Comparison of ENCODE assay signal across 20 cellular contexts in the genomic region with DNA sequence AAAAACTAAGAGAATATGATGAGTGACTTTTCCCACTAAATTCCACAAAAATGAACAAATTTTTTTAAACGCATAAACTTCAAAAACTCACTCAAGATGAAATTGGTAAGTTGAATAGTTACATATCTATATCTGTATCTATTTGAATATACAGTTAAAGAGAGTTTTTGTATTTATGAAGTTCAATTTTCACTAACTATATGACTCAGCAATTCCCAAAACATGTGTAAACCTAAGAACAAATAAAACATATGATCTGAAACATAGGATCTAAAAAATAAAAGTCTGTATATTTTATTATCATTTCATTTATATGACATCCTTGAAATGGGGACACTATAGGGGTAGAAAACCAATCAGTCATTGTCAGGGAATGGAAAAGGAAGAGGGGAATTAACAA.
DNase-seq lines count a peak whose midpoint lies in the region; ATAC-seq, FAIRE-seq and TF ChIP-seq lines count a peak whose summit lies in the region.
"Had no signal": no experiment of that assay in that cellular context is flagged by ENCODE, and none has a peak within 500 bp of the region (broad histone marks: within the 10 kb centered on the region; RNA-seq: fewer than 3 reads in every experiment).

No MANE protein-coding gene starts in this region.

- no peaks in the 10 kb centered on the region for H3K9me1 ChIP-seq in IMR-90 (ENCODE audit: insufficient read depth, low read length)
- H3K9me1 ChIP-seq in K562 (ENCODE audit: control insufficient read depth, insufficient read depth, low read length), result no peaks in the 10 kb centered on the region

- intact Hi-C loops in IMR-90 (cut with micrococcal nuclease) (no loop called here), K562 (cut with micrococcal nuclease) (no loop called here), PC-9 (cut with micrococcal nuclease; ENCODE audit: unreplicated experiment) (no loop called here), esophagus muscularis mucosa (cut with DNase I) (no loop called here)

- TF ChIP-seq POLR2A in A549 (IDR thresholded peaks at IDR 0.05; ENCODE audit: low read length) (no peak), IMR-90 (IDR thresholded peaks at IDR 0.05; ENCODE audit: low read depth, low read length) (no peak), K562 (conservative IDR thresholded peaks at IDR 0.05) (no peak), esophagus muscularis mucosa (IDR thresholded peaks at IDR 0.05; ENCODE audit: low read depth) (no peak)

- H3K56ac ChIP-seq in IMR-90 (ENCODE audit: extremely low read depth, insufficient read depth, low read length), result no peak overlapping the region

- H3K9ac ChIP-seq in IMR-90 (ENCODE audit: low read depth, low read length) (no peak overlapping the region), K562 (ENCODE audit: insufficient read depth in 1 of 2, low read depth in 2 of 2, low read length in 2 of 2) (no peak overlapping the region)
- H3K9ac ChIP-seq: BLaER1 treated with 17β-estradiol and CSF1 and Interleukin-3, amounts not matched to agents 10 nM and 100 nM had no signal

- H3K4me2 ChIP-seq in A549 (no peak overlapping the region), IMR-90 (ENCODE audit: low read depth, low read length) (no peak overlapping the region), K562 (ENCODE audit: insufficient read depth, low read length) (no peak overlapping the region), PC-9 (no peak overlapping the region), GM23338 (no peak overlapping the region)
- H3K4me2 ChIP-seq: BLaER1 treated with 17β-estradiol and CSF1 and Interleukin-3, amounts not matched to agents 10 nM and 100 nM had no signal

- no peaks in the 10 kb centered on the region for H3K79me1 ChIP-seq in IMR-90 (ENCODE audit: low read depth in 1 of 2, low read length in 2 of 2)

- H3K4me1 ChIP-seq in A549 (no peaks in the 10 kb centered on the region), IMR-90 (ENCODE audit: control insufficient read depth, insufficient read depth, low read length) (no peaks in the 10 kb centered on the region), K562 (replicated peaks in 1 of 2; ENCODE audit: control insufficient read depth in 2 of 2, insufficient read depth in 2 of 2, low read length in 2 of 2) (no peaks in the 10 kb centered on the region), PC-9 (replicated peaks; ENCODE audit: insufficient read depth) (no peaks in the 10 kb centered on the region), esophagus muscularis mucosa (no peaks in the 10 kb centered on the region), GM23338 (ENCODE audit: insufficient read depth) (no peaks in the 10 kb centered on the region)
- H3K4me1 ChIP-seq: BLaER1 treated with 17β-estradiol and CSF1 and Interleukin-3, amounts not matched to agents 10 nM and 100 nM; Caco-2 had no signal

- TF ChIP-seq CTCF in A549 (IDR thresholded peaks at IDR 0.05) (no peak), IMR-90 (conservative IDR thresholded peaks at IDR 0.05; ENCODE audit: low read depth, low read length) (no peak), K562 (IDR thresholded peaks at IDR 0.05 in 2 of 3, conservative IDR thresholded peaks at IDR 0.05 in 1 of 3; ENCODE audit: insufficient read depth in 2 of 3, low read depth in 1 of 3, low read length in 3 of 3) (no peak), PC-9 (conservative IDR thresholded peaks at IDR 0.05) (no peak), esophagus muscularis mucosa (IDR thresholded peaks at IDR 0.05) (no peak), GM23338 (conservative IDR thresholded peaks at IDR 0.05; ENCODE audit: low read depth in 2 of 2) (no peak)

- no peak overlapping the region for H3K18ac ChIP-seq in IMR-90 (ENCODE audit: low read depth, low read length)

- H3K36me3 ChIP-seq in IMR-90 (ENCODE audit: control insufficient read depth, insufficient read depth, low read length), result no peaks in the 10 kb centered on the region
- H3K36me3 ChIP-seq in K562 (ENCODE audit: control insufficient read depth, insufficient read depth, low read length), result no peaks in the 10 kb centered on the region
- no peaks in the 10 kb centered on the region for H3K36me3 ChIP-seq in PC-9 (ENCODE audit: low read depth)
- no peaks in the 10 kb centered on the region for H3K36me3 ChIP-seq in esophagus muscularis mucosa
- peaks cover 3% of the 10 kb centered on the region; the same call in 1 of the 2 replicates for H3K36me3 ChIP-seq in GM23338 (ENCODE audit: insufficient read depth)
- H3K36me3 ChIP-seq: BLaER1 treated with 17β-estradiol and CSF1 and Interleukin-3, amounts not matched to agents 10 nM and 100 nM had no signal

- no peak overlapping the region for H3K23ac ChIP-seq in IMR-90 (ENCODE audit: low read depth, low read length)

- H3K4me3 Mint-ChIP-seq in GM23338, result no peak overlapping the region
- H3K4me3 Mint-ChIP-seq: B cell; CD4-positive, alpha-beta T cell; CD8-positive, alpha-beta T cell had no signal

- H3K27me3 Mint-ChIP-seq in GM23338 (ENCODE audit: insufficient read depth, low read depth, poor library complexity), result no peaks in the 10 kb centered on the region
- H3K27me3 Mint-ChIP-seq: B cell; CD4-positive, alpha-beta T cell had no signal

- H3K9me3 ChIP-seq in A549 (no peaks in the 10 kb centered on the region), IMR-90 (ENCODE audit: control insufficient read depth, insufficient read depth, low read length) (no peaks in the 10 kb centered on the region), K562 (replicated peaks; ENCODE audit: control insufficient read depth, insufficient read depth, low read depth, low read length) (no peaks in the 10 kb centered on the region), PC-9 (ENCODE audit: insufficient read depth, low read depth) (no peaks in the 10 kb centered on the region; the same call in 1 of the 2 replicates), esophagus muscularis mucosa (no peaks in the 10 kb centered on the region)
- H3K9me3 ChIP-seq: Caco-2 had no signal

- no peaks in the 10 kb centered on the region; the same call in 2 of the 3 replicates for H3K9me3 Mint-ChIP-seq in GM23338
- H3K9me3 Mint-ChIP-seq: CD8-positive, alpha-beta T cell had no signal

- no peak for TF ChIP-seq EP300 in A549 (IDR thresholded peaks at IDR 0.05)
- TF ChIP-seq EP300 in K562 (IDR thresholded peaks at IDR 0.05; ENCODE audit: low read length), result no peak
- TF ChIP-seq EP300 in esophagus muscularis mucosa (IDR thresholded peaks at IDR 0.05), result no peak

- dilution Hi-C loops in IMR-90 (cut with HindIII; ENCODE audit: low sequenced_read_pairs, unreplicated experiment), result no loop called here

- no peak overlapping the region for H2AK9ac ChIP-seq in IMR-90 (replicated peaks; ENCODE audit: low read depth, low read length, poor library complexity)

- no peak overlapping the region for H2BK5ac ChIP-seq in IMR-90 (ENCODE audit: low read depth, low read length, poor library complexity, severe bottlenecking)

- H3K4me3 ChIP-seq in A549 (no peak overlapping the region), IMR-90 (ENCODE audit: insufficient read depth, low read depth, low read length) (no peak overlapping the region), K562 (no peak overlapping the region), PC-9 (no peak overlapping the region), esophagus muscularis mucosa (no peak overlapping the region), GM23338 (no peak overlapping the region)
- H3K4me3 ChIP-seq: BLaER1 treated with 17β-estradiol and CSF1 and Interleukin-3, amounts not matched to agents 10 nM and 100 nM had no signal

- H4K8ac ChIP-seq in IMR-90 (ENCODE audit: low read depth in 2 of 2, low read length in 2 of 2), result no peak overlapping the region

- H3K79me2 ChIP-seq in K562 (ENCODE audit: control insufficient read depth, insufficient read depth, low read length) (no peaks in the 10 kb centered on the region), PC-9 (ENCODE audit: low read depth) (no peaks in the 10 kb centered on the region), GM23338 (replicated peaks; ENCODE audit: insufficient read depth) (no peaks in the 10 kb centered on the region)

- H4K20me1 ChIP-seq in IMR-90 (ENCODE audit: insufficient read depth, low read length) (no peaks in the 10 kb centered on the region), K562 (replicated peaks; ENCODE audit: control insufficient read depth, insufficient read depth, low read length) (no peaks in the 10 kb centered on the region), PC-9 (ENCODE audit: insufficient read depth) (no peaks in the 10 kb centered on the region), GM23338 (replicated peaks; ENCODE audit: insufficient read depth) (no peaks in the 10 kb centered on the region)
- H4K20me1 ChIP-seq: BLaER1 treated with 17β-estradiol and CSF1 and Interleukin-3, amounts not matched to agents 10 nM and 100 nM had no signal

- H4K5ac ChIP-seq in IMR-90 (ENCODE audit: low read depth, low read length), result no peak overlapping the region

- H3K14ac ChIP-seq in IMR-90 (replicated peaks; ENCODE audit: low read depth, low read length), result no peak overlapping the region

- no peak overlapping the region for H2BK20ac ChIP-seq in IMR-90 (ENCODE audit: low read depth, low read length)

- no peak overlapping the region for H3K4ac ChIP-seq in IMR-90 (ENCODE audit: low read depth, low read length)

- H2BK120ac ChIP-seq in IMR-90 (ENCODE audit: low read depth, low read length), result no peak overlapping the region

- no peak overlapping the region for H2BK15ac ChIP-seq in IMR-90 (ENCODE audit: low read depth, low read length)

- WGBS in A549 (ENCODE audit: missing lambda C conversion rate), result 82% methylated on average over 1 of the region's 1 CpG
- WGBS in IMR-90 (ENCODE audit: extremely low coverage in 2 of 2, insufficient read length in 1 of 2), 2 experiments, result no CpG with 5 or more reads among the region's 1 CpG
- WGBS in K562 (ENCODE audit: insufficient coverage, low coverage, missing lambda C conversion rate), result 5% methylated on average over 1 of the region's 1 CpG
- 90% methylated on average over 1 of the region's 1 CpG for WGBS in esophagus muscularis mucosa

- CTCF ChIA-PET in A549 (lab: Yijun Ruan, JAX) (no interaction called here), IMR-90 (lab: Yijun Ruan, JAX) (no interaction called here), K562 (lab: Yijun Ruan, JAX; ENCODE audit: low intra/inter-chr PET ratio) (no interaction called here), PC-9 (lab: Charles Lee) (no interaction called here)

- H2AK5ac ChIP-seq in IMR-90 (ENCODE audit: low read depth, low read length), result no peak overlapping the region

- no peak overlapping the region for H4K91ac ChIP-seq in IMR-90 (ENCODE audit: insufficient read depth, low read depth, low read length)

- ATAC-seq in A549, result no peak
- no peak for ATAC-seq in IMR-90 (ENCODE audit: low read depth)
- no peak for ATAC-seq in K562
- no peak for ATAC-seq in GM23338
- ATAC-seq: CD8-positive, alpha-beta T cell had no signal

- H3K27ac Mint-ChIP-seq in GM23338, result no peak overlapping the region
- H3K27ac Mint-ChIP-seq: B cell; CD4-positive, alpha-beta T cell; CD8-positive, alpha-beta T cell had no signal

- in situ Hi-C loops in IMR-90 (cut with MboI; ENCODE audit: low sequenced_read_pairs) (no loop called here), K562 (cut with MboI) (no loop called here)

- peak; percentile 16 for FAIRE-seq in A204.1 (lab: Jason Lieb, UNC)
- FAIRE-seq in A549 (lab: Jason Lieb, UNC), result no peak
- FAIRE-seq in K562 (lab: Jason Lieb, UNC), result no peak
- FAIRE-seq: GM12891, GM19239 had no signal

- BruUV-seq in IMR-90 (replicated peaks; lab: Mats Ljungman, UMichigan) (no TSS peak), K562 (replicated peaks; lab: Mats Ljungman, UMichigan) (no TSS peak), PC-9 (replicated peaks; lab: Mats Ljungman, UMichigan) (no TSS peak)

- H3K27ac ChIP-seq in A549 (no peak overlapping the region), IMR-90 (ENCODE audit: insufficient read depth, low read length) (no peak overlapping the region), K562 (ENCODE audit: extremely low read depth, low read depth, low read length) (no peak overlapping the region), PC-9 (no peak overlapping the region), esophagus muscularis mucosa (replicated peaks in 1 of 4) (no peak overlapping the region), GM23338 (ENCODE audit: low read depth) (no peak overlapping the region)
- H3K27ac ChIP-seq: BLaER1 treated with 17β-estradiol and CSF1 and Interleukin-3, amounts not matched to agents 10 nM and 100 nM; C4-2B had no signal

- TF ChIP-seq RAD21 in A549 (conservative IDR thresholded peaks at IDR 0.05 in 1 of 2, IDR thresholded peaks at IDR 0.05 in 1 of 2) (no peak), IMR-90 (IDR thresholded peaks at IDR 0.05; ENCODE audit: low read length) (no peak), K562 (CRISPR knock-in tag; conservative IDR thresholded peaks at IDR 0.05 in 1 of 2, IDR thresholded peaks at IDR 0.05 in 1 of 2) (no peak)

- H3K9me2 ChIP-seq in PC-9 (ENCODE audit: insufficient read depth) (peaks cover 12% of the 10 kb centered on the region; the same call in 1 of the 2 replicates), GM23338 (ENCODE audit: insufficient read depth) (no peaks in the 10 kb centered on the region)

- H2AFZ ChIP-seq in IMR-90 (replicated peaks; ENCODE audit: low read length, poor library complexity), result no peak overlapping the region
- no peak overlapping the region for H2AFZ ChIP-seq in K562 (ENCODE audit: low read depth, low read length)
- no peak overlapping the region for H2AFZ ChIP-seq in PC-9
- no peak overlapping the region for H2AFZ ChIP-seq in GM23338

- H3F3A ChIP-seq in PC-9 (ENCODE audit: insufficient read depth, low read depth) (no peaks in the 10 kb centered on the region), GM23338 (replicated peaks; ENCODE audit: low read depth) (no peaks in the 10 kb centered on the region)

- H3K36me3 Mint-ChIP-seq in GM23338 (ENCODE audit: low read depth), result no peaks in the 10 kb centered on the region; the same call in 2 of the 3 replicates
- H3K36me3 Mint-ChIP-seq: CD8-positive, alpha-beta T cell had no signal

- peaks cover 11% of the 10 kb centered on the region for H3K4me1 Mint-ChIP-seq in GM23338
- H3K4me1 Mint-ChIP-seq: B cell had no signal

- DNase-seq in A549 (ENCODE audit: low read depth in 1 of 2, low spot score in 1 of 2) (no peak), IMR-90 (no peak), K562 (ENCODE audit: extremely low read depth in 1 of 4, low spot score in 3 of 4) (no peak), PC-9 (no peak), esophagus muscularis mucosa (ENCODE audit: extremely low spot score) (no peak), NCI-H1105 treated with DMSO at 0.1 percent for 48 hours (lab: John Stamatoyannopoulos, UW) (no peak), GM23338 (ENCODE audit: low spot score) (no peak)
- DNase-seq: 8988T; Caco-2; Calu3; CD4-positive, alpha-beta T cell; CD8-positive, alpha-beta T cell; DMS79 treated with DMSO at 0.1 percent for 48 hours; GF-D8 had no signal

- H3K27me3 ChIP-seq in IMR-90 (ENCODE audit: control insufficient read depth, insufficient read depth, low read length) (peaks cover 1% of the 10 kb centered on the region; the same call in 1 of the 2 replicates), K562 (ENCODE audit: control insufficient read depth in 2 of 2, insufficient read depth in 2 of 2, low read length in 2 of 2) (no peaks in the 10 kb centered on the region), PC-9 (ENCODE audit: insufficient read depth, low read depth) (no peaks in the 10 kb centered on the region), esophagus muscularis mucosa (no peaks in the 10 kb centered on the region), GM23338 (ENCODE audit: insufficient read depth) (no peaks in the 10 kb centered on the region)
- H3K27me3 ChIP-seq: BLaER1 treated with 17β-estradiol and CSF1 and Interleukin-3, amounts not matched to agents 10 nM and 100 nM had no signal

- POLR2A ChIA-PET in A549 (lab: Yijun Ruan, JAX) (no interaction called here), IMR-90 (lab: Charles Lee; ENCODE audit: unreplicated experiment) (no interaction called here), K562 (lab: Yijun Ruan, JAX) (no interaction called here), PC-9 (lab: Charles Lee; ENCODE audit: unreplicated experiment) (no interaction called here)
